ENCODE assay signal across 1 cellular context in the genomic region with DNA sequence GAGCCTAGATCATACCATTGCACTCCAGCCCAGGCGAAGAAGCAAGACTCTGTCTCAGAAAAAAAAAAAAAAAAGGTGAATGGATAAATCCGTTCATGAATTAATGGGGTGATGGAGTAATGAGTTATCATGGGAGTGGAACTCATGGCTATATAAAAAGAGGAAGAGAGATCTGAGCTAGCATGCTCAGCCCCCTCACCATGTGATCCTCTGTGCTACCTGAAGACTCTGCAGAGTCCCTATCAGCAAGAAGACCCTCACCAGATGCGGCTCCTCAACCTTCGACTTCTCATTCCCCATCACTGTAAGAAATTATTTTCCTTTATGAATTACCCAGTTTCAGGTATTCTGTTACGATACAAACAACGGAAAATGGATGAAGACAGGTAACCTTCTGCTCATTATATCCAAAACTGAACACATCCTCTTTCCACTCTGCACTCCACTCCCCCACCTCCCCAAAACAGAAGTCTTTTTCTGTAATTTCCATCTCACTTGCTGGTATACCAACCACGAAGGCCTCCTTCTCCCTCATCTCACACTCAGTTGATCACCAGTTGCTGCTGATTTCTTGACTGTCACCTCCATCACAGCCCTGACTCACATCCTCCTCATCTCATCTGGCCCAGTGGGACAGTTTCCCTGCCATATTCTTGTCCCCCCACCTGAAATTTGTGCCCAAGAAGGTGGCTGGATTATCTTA.
TF ChIP-seq lines count a peak whose summit lies in the region.

No MANE protein-coding gene starts in this region.

TF ChIP-seq in K562, 482 proteins besides CTCF, POLR2A, EP300 and RAD21:
- TF ChIP-seq, protein P1, sequence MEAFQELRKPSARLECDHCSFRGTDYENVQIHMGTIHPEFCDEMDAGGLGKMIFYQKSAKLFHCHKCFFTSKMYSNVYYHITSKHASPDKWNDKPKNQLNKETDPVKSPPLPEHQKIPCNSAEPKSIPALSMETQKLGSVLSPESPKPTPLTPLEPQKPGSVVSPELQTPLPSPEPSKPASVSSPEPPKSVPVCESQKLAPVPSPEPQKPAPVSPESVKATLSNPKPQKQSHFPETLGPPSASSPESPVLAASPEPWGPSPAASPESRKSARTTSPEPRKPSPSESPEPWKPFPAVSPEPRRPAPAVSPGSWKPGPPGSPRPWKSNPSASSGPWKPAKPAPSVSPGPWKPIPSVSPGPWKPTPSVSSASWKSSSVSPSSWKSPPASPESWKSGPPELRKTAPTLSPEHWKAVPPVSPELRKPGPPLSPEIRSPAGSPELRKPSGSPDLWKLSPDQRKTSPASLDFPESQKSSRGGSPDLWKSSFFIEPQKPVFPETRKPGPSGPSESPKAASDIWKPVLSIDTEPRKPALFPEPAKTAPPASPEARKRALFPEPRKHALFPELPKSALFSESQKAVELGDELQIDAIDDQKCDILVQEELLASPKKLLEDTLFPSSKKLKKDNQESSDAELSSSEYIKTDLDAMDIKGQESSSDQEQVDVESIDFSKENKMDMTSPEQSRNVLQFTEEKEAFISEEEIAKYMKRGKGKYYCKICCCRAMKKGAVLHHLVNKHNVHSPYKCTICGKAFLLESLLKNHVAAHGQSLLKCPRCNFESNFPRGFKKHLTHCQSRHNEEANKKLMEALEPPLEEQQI (IDR thresholded peaks at IDR 0.05): no peak
- TF ChIP-seq KHSRP (IDR thresholded peaks at IDR 0.05): no peak
- TF ChIP-seq CREM (IDR thresholded peaks at IDR 0.05; ENCODE audit: low read depth): no peak
- no peak for TF ChIP-seq POLR2G (IDR thresholded peaks at IDR 0.05; ENCODE audit: low read depth, low read length)
- no peak for TF ChIP-seq ASH1L (IDR thresholded peaks at IDR 0.05; ENCODE audit: borderline replicate concordance, low read depth, partially characterized antibody)
- no peak for TF ChIP-seq TFAM (CRISPR knock-in tag; conservative IDR thresholded peaks at IDR 0.05)
- TF ChIP-seq RHOXF2B (CRISPR knock-in tag; conservative IDR thresholded peaks at IDR 0.05): no peak
- TF ChIP-seq ZNF217 (CRISPR knock-in tag; IDR thresholded peaks at IDR 0.05): no peak
